8 cellular contexts compared by ENCODE assay signal in the genomic region with DNA sequence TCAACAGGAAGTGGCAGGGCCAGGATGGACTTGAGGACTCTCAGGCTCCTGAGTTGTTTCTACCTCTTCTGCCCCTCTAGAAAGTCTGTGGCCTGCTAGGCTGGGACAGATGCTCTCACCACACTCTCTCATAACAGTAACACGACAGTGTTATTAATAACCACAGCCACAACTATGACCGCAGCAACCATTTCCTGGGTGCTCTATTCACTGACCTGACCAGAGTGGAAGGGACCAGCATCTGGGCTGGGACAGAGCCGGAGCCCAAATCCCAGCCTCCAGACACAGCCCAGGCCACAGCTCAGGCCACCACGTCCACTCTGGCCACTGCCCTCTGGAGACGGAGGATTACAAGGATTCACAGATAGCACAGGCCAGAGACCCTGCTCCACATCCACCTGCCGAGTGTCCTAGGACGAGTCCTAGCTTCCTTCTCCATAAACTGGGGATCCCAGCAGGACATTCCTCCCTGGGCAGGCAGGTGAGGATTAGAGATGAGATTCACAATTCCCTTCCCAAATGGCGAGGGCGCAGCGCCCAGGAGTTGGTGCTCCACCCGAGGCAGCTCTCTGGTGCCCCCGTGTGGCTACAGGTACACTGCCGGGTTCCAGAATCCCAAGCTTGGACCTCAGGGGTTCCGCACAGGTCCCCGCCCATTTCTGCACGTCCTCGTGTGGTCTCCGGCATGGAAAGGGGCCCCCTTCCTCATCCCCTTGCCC. TPM values are rescaled to one million over a fixed set of nuclear protein-coding genes. Genes with fewer than 3 reads are reported as not detected.
DNase-seq lines count a peak whose midpoint lies in the region; ATAC-seq and TF ChIP-seq lines count a peak whose summit lies in the region.

No MANE protein-coding gene starts in this region.

- no peak overlapping the region for H3K9ac ChIP-seq in SU-DHL-6 (ENCODE audit: low read length)

- no peak for TF ChIP-seq POLR2A in body of pancreas (IDR thresholded peaks at IDR 0.05)

- ATAC-seq in GM19395 (IDR thresholded peaks at IDR 0.05; ENCODE audit: unreplicated experiment): peak; percentile 74
- ATAC-seq in body of pancreas: peak; percentile 33

- H2AFZ ChIP-seq in SU-DHL-6 (ENCODE audit: low read depth, low read length, severe bottlenecking): no peak overlapping the region

- no peaks in the 10 kb centered on the region for H3K9me3 ChIP-seq in SU-DHL-6 (ENCODE audit: insufficient read depth, low read length)
- no peaks in the 10 kb centered on the region for H3K9me3 ChIP-seq in body of pancreas

- no peaks in the 10 kb centered on the region for H3F3A ChIP-seq in SU-DHL-6 (ENCODE audit: insufficient read depth)

- H3K27ac ChIP-seq in SU-DHL-6 (ENCODE audit: low read depth, low read length) (no peak overlapping the region), body of pancreas (no peak overlapping the region)

- 8 to 25% methylated on average over 8 to 17 of the region's 18 CpGs for WGBS in body of pancreas, 2 donors

- no peaks in the 10 kb centered on the region for H3K79me2 ChIP-seq in SU-DHL-6 (ENCODE audit: insufficient read depth, low read length)

- H3K36me3 ChIP-seq in SU-DHL-6 (ENCODE audit: low read length) (no peaks in the 10 kb centered on the region), body of pancreas (replicated peaks in 1 of 2; ENCODE audit: insufficient read depth in 1 of 2, low read depth in 2 of 2) (no peaks in the 10 kb centered on the region), kidney epithelial cell (ENCODE audit: control insufficient read depth, insufficient read depth, low read length) (no peaks in the 10 kb centered on the region)

- H3K4me1 ChIP-seq in body of pancreas: peaks cover 6% of the 10 kb centered on the region

- peak; percentile 72 for TF ChIP-seq CTCF in SU-DHL-6 (IDR thresholded peaks at IDR 0.05; ENCODE audit: insufficient read depth, low read length, poor library complexity, severe bottlenecking)
- TF ChIP-seq CTCF in body of pancreas (IDR thresholded peaks at IDR 0.05): peak; percentile 28 to 62 (median 54)
- TF ChIP-seq CTCF in kidney epithelial cell (IDR thresholded peaks at IDR 0.05; ENCODE audit: insufficient read depth, low read length, poor library complexity, severe bottlenecking): peak; percentile 92

- H3K4me3 ChIP-seq in SU-DHL-6 (ENCODE audit: insufficient read depth, low read length, poor library complexity, severe bottlenecking) (no peak overlapping the region), body of pancreas (no peak overlapping the region), kidney epithelial cell (ENCODE audit: low read depth, low read length) (no peak overlapping the region)

- no peaks in the 10 kb centered on the region for H4K20me1 ChIP-seq in SU-DHL-6 (ENCODE audit: low read depth, low read length)

- H3K9me2 ChIP-seq in SU-DHL-6 (replicated peaks; ENCODE audit: insufficient read depth, low read length): no peaks in the 10 kb centered on the region

- intact Hi-C loops in body of pancreas (cut with DNase I): no loop called here

- H3K27me3 ChIP-seq in SU-DHL-6 (ENCODE audit: low read length) (no peaks in the 10 kb centered on the region), body of pancreas (peaks cover 0 to 4% of the 10 kb centered on the region in 2 donors), kidney epithelial cell (ENCODE audit: control insufficient read depth, insufficient read depth, low read length) (peaks cover 16% of the 10 kb centered on the region)

- H3K4me2 ChIP-seq in SU-DHL-6 (ENCODE audit: low read depth, low read length, poor library complexity, severe bottlenecking): no peak overlapping the region

- DNase-seq in COLO829 (ENCODE audit: low spot score): peak; percentile 58
- DNase-seq in HuH-7.5 (ENCODE audit: low spot score): peak; percentile 66
- DNase-seq in body of pancreas: peak; percentile 38 to 67 (median 54)
- no peak for DNase-seq in kidney epithelial cell (ENCODE audit: low read depth)
- DNase-seq in stimulated activated CD8-positive, alpha-beta memory T cell treated with anti-CD3 and anti-CD28 coated beads, Interleukin-2, amount 100 ng/mL, for 48 hours (ENCODE audit: low read depth in 2 of 2): peak; percentile 51 to 58
- no peak for DNase-seq in A172 (ENCODE audit: low spot score)

RNA-seq across cellular contexts. Expression of a gene that starts 7.1 kb away (rescaled TPM):
- total RNA-seq in body of pancreas (not detected), kidney epithelial cell (not detected in 2 replicates)
- total RNA-seq in A172 (2014; rRNA removed; shearing (Covaris generic)): not detected in 2 replicates

RNA-seq across cellular contexts. Expression of a gene that starts 22.4 kb away (rescaled TPM):
- under 1 TPM in 1 of 2 donors, not detected in 1; 0.26 TPM for total RNA-seq in body of pancreas
- total RNA-seq in kidney epithelial cell: 1.4 and 1.8 TPM in 2 replicates
- total RNA-seq in A172 (2014; rRNA removed; shearing (Covaris generic)): 0.50 and 0.53 TPM in 2 replicates

RNA-seq across cellular contexts. Expression of a gene that starts 38.8 kb away (rescaled TPM):
- total RNA-seq in body of pancreas: under 1 TPM; 0.66 to 0.78 TPM
- total RNA-seq in kidney epithelial cell: 5.2 and 6.9 TPM in 2 replicates
- total RNA-seq in A172 (2014; rRNA removed; shearing (Covaris generic)): 0.96 and 2.0 TPM in 2 replicates

Comparison
In these comparisons a context has a peak if more than half of its experiments do, and no peak if none do; other contexts are left out.
1. DNase-seq: peak in COLO829 (single experiment), HuH-7.5 (single experiment), body of pancreas (4 of 4) and stimulated activated CD8-positive, alpha-beta memory T cell treated with anti-CD3 and anti-CD28 coated beads, Interleukin-2, amount 100 ng/mL, for 48 hours (2 of 2); none in kidney epithelial cell (single experiment) and A172 (single experiment).
2. Peak in every context shown above with its lines, with median percentiles within 50 percentile points of each other: CTCF ChIP-seq.